ENCODE assay signal across 8 cellular contexts in genomic region chr3:4741404-4742307, GRCh38.
DNase-seq lines count a peak whose midpoint lies in the region; ATAC-seq and TF ChIP-seq lines count a peak whose summit lies in the region.

No MANE protein-coding gene starts in this region.

- peaks cover 4% of the 10 kb centered on the region for H3K9me3 Mint-ChIP-seq in HFFc6
- no peaks in the 10 kb centered on the region for H3K9me3 Mint-ChIP-seq in progenitor cell of endocrine pancreas (ENCODE audit: low read depth)

- TF ChIP-seq CTCF in HFFc6 (IDR thresholded peaks at IDR 0.05): 0 out of 2 replicates have a peak, but pooled peaks have one; percentile 8
- TF ChIP-seq CTCF in progenitor cell of endocrine pancreas (IDR thresholded peaks at IDR 0.05; ENCODE audit: unreplicated experiment): no peak

- H3K36me3 ChIP-seq in SK-N-MC (ENCODE audit: insufficient read depth, low read length) (no peaks in the 10 kb centered on the region), mucosa of stomach (ENCODE audit: control insufficient read depth, insufficient read depth, low read length) (no peaks in the 10 kb centered on the region), aorta (ENCODE audit: control insufficient read depth in 1 of 2, insufficient read depth in 2 of 2, low read length in 1 of 2) (no peaks in the 10 kb centered on the region)

- H3K27me3 Mint-ChIP-seq in HFFc6 (ENCODE audit: insufficient read depth) (peaks cover 4% of the 10 kb centered on the region), progenitor cell of endocrine pancreas (peaks cover 8% of the 10 kb centered on the region)

- H3K36me3 Mint-ChIP-seq in HFFc6 (ENCODE audit: low read depth) (peaks cover 13% of the 10 kb centered on the region), progenitor cell of endocrine pancreas (ENCODE audit: insufficient read depth) (no peaks in the 10 kb centered on the region)

- H3K27me3 ChIP-seq in mucosa of stomach (ENCODE audit: control insufficient read depth, insufficient read depth, low read length): no peaks in the 10 kb centered on the region
- H3K27me3 ChIP-seq in aorta (ENCODE audit: control insufficient read depth in 1 of 2, insufficient read depth in 2 of 2, low read length in 1 of 2): no peaks in the 10 kb centered on the region

- peaks cover 36% of the 10 kb centered on the region for H3K4me1 ChIP-seq in mucosa of stomach (ENCODE audit: control insufficient read depth, insufficient read depth, low read length)
- H3K4me1 ChIP-seq in aorta (ENCODE audit: control insufficient read depth in 1 of 2, insufficient read depth in 2 of 2, low read length in 2 of 2): peaks cover 0 to 5% of the 10 kb centered on the region in 2 donors

- ATAC-seq in aorta (ENCODE audit: low FRiP score) (peak; percentile 92), GM21423 (IDR thresholded peaks at IDR 0.05; ENCODE audit: unreplicated experiment) (no peak)

- no peak overlapping the region for H3K9ac ChIP-seq in SK-N-MC (ENCODE audit: insufficient read length)
- peak overlapping the region; percentile 38 for H3K9ac ChIP-seq in mucosa of stomach (ENCODE audit: low read length)

- H3K27ac ChIP-seq in SK-N-MC (no peak overlapping the region), aorta (ENCODE audit: low read depth in 1 of 2, low read length in 2 of 2) (peak overlapping the region; percentile 72 to 94)

- 10 to 14% methylated on average over 14 of the region's 14 CpGs for WGBS in aorta, 2 donors

- H3K4me3 Mint-ChIP-seq in HFFc6 (peak overlapping the region; percentile 37), progenitor cell of endocrine pancreas (ENCODE audit: low read depth) (no peak overlapping the region)

- no peaks in the 10 kb centered on the region for H3K9me3 ChIP-seq in SK-N-MC (ENCODE audit: low read depth, low read length)
- no peaks in the 10 kb centered on the region for H3K9me3 ChIP-seq in mucosa of stomach (ENCODE audit: control insufficient read depth, low read length)
- H3K9me3 ChIP-seq in aorta (ENCODE audit: control insufficient read depth, low read length): no peaks in the 10 kb centered on the region

- peak overlapping the region; percentile 40; the same call in 1 of the 2 replicates for H3K4me3 ChIP-seq in SK-N-MC
- no peak overlapping the region for H3K4me3 ChIP-seq in mucosa of stomach (ENCODE audit: low read length)
- H3K4me3 ChIP-seq in aorta (ENCODE audit: low read length in 2 of 2): no peak overlapping the region

- peak; percentile 93 for DNase-seq in HFFc6
- DNase-seq in SK-N-MC (ENCODE audit: low read depth, low spot score): no peak
- DNase-seq in dermis microvascular lymphatic vessel endothelial cell (ENCODE audit: low read depth in 2 of 2): peak; percentile 83 to 98
- DNase-seq in aorta: peak; percentile 77 to 79
- no peak for DNase-seq in NCI-H510A (lab: John Stamatoyannopoulos, UW)
- no peak for DNase-seq in progenitor cell of endocrine pancreas (ENCODE audit: low spot score, unreplicated experiment)

- intact Hi-C loops in aorta (cut with DNase I): loop anchor here (2.0 to 10.0 kb wide), 3 partner anchors 61 to 283 kb away; partner anchors contain the start of gene BHLHE40 (in 1 of the 2)

- H3K4me1 Mint-ChIP-seq in HFFc6 (ENCODE audit: low read depth) (peaks cover 69% of the 10 kb centered on the region), progenitor cell of endocrine pancreas (ENCODE audit: low read depth) (peaks cover 9% of the 10 kb centered on the region)

- H3K27ac Mint-ChIP-seq in HFFc6 (peak overlapping the region; percentile 84), progenitor cell of endocrine pancreas (no peak overlapping the region)

Comparison
In these comparisons a context has a peak if more than half of its experiments do, and no peak if none do; other contexts are left out.
1. DNase-seq: peak in HFFc6 (single experiment), dermis microvascular lymphatic vessel endothelial cell (2 of 2) and aorta (2 of 2); none in SK-N-MC (single experiment), NCI-H510A (single experiment) and progenitor cell of endocrine pancreas (single experiment).